Comparison of ENCODE assay signal across 1 cellular context in the genomic region with DNA sequence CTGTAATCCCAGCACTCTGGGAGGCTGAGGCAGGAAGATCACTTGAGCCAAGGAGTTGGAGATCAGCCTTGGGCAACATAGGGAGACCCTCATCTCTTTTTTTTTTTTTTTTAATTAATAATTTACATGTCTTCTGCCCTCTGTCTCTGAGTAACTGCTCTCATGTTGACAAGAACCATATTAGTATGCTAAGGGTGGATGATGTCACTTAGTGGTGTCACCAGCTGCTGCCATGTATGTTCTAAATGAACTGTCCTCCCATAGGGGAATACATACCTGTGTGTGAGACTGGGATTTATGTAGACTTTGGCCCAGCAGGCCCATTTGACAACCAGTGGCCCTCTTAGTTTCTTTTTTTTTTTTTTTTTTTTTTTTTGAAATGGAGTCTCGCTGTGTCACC.
TF ChIP-seq lines count a peak whose summit lies in the region.

No MANE protein-coding gene starts in this region.

TF ChIP-seq in A549, 52 proteins besides CTCF, POLR2A, EP300 and RAD21 (continued from another document):
- TF ChIP-seq, protein P1, sequence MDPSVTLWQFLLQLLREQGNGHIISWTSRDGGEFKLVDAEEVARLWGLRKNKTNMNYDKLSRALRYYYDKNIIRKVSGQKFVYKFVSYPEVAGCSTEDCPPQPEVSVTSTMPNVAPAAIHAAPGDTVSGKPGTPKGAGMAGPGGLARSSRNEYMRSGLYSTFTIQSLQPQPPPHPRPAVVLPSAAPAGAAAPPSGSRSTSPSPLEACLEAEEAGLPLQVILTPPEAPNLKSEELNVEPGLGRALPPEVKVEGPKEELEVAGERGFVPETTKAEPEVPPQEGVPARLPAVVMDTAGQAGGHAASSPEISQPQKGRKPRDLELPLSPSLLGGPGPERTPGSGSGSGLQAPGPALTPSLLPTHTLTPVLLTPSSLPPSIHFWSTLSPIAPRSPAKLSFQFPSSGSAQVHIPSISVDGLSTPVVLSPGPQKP (IDR thresholded peaks at IDR 0.05; ENCODE audit: low read depth, low read length) = no peak
- TF ChIP-seq, protein P2, sequence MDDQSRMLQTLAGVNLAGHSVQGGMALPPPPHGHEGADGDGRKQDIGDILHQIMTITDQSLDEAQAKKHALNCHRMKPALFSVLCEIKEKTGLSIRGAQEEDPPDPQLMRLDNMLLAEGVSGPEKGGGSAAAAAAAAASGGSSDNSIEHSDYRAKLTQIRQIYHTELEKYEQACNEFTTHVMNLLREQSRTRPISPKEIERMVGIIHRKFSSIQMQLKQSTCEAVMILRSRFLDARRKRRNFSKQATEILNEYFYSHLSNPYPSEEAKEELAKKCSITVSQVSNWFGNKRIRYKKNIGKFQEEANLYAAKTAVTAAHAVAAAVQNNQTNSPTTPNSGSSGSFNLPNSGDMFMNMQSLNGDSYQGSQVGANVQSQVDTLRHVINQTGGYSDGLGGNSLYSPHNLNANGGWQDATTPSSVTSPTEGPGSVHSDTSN (IDR thresholded peaks at IDR 0.05) = no peak
- TF ChIP-seq, protein P3, sequence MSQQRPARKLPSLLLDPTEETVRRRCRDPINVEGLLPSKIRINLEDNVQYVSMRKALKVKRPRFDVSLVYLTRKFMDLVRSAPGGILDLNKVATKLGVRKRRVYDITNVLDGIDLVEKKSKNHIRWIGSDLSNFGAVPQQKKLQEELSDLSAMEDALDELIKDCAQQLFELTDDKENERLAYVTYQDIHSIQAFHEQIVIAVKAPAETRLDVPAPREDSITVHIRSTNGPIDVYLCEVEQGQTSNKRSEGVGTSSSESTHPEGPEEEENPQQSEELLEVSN (IDR thresholded peaks at IDR 0.05; ENCODE audit: borderline replicate concordance, low read depth) = no peak
- TF ChIP-seq KDM5A (IDR thresholded peaks at IDR 0.05) = no peak
- no peak for TF ChIP-seq PHF8 (IDR thresholded peaks at IDR 0.05; ENCODE audit: borderline replicate concordance, low read depth)
- no peak for TF ChIP-seq SREBF2 (IDR thresholded peaks at IDR 0.05)
- TF ChIP-seq BHLHE40 (IDR thresholded peaks at IDR 0.05; ENCODE audit: low read depth, low read length) = no peak
- no peak for TF ChIP-seq ZSCAN20 (CRISPR knock-in tag; IDR thresholded peaks at IDR 0.05)
- no peak for TF ChIP-seq CBX8 (IDR thresholded peaks at IDR 0.05)
- TF ChIP-seq HOXB5 (CRISPR knock-in tag; IDR thresholded peaks at IDR 0.05) = no peak
- no peak for TF ChIP-seq HOXB13 (CRISPR knock-in tag; IDR thresholded peaks at IDR 0.05; ENCODE audit: low read depth)
- no peak for TF ChIP-seq CBX2 (IDR thresholded peaks at IDR 0.05; ENCODE audit: borderline replicate concordance, low read depth)
- no peak for TF ChIP-seq FOXS1 (CRISPR knock-in tag; IDR thresholded peaks at IDR 0.05)
- TF ChIP-seq RCOR1 (IDR thresholded peaks at IDR 0.05; ENCODE audit: low read depth, low read length) = no peak
